ENCODE assay signal across 9 cellular contexts in the genomic region with DNA sequence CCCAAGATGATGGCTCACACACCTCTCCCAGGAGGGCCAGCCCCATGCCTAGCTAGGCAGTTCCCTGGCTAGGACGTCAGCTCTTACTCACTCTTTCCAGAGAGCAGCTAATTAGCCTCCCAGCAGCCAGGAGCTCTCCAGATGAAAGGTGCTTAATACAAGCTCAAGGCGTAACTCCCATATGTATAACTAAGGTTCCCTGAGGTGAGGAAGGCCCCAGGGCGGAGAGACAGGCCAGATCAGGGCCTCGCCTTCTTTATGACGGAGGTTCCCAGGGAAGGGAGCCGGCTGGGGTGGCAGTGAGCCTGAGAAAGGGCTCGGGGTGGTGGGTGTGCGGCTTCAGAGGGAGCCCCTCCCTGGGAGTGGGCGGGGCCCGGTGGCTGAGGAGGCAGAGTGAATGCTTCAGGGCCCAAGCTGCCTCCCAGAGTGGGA. TPM values are rescaled to one million over a fixed set of nuclear protein-coding genes. Genes with fewer than 3 reads are reported as not detected.
DNase-seq lines count a peak whose midpoint lies in the region; ATAC-seq and TF ChIP-seq lines count a peak whose summit lies in the region.
"Had no signal": no experiment of that assay in that cellular context is flagged by ENCODE, and none has a peak within 500 bp of the region (broad histone marks: within the 10 kb centered on the region; RNA-seq: fewer than 3 reads in every experiment).

No MANE protein-coding gene starts in this region.

- ATAC-seq in Right ventricle myocardium superior (ENCODE audit: poor library complexity), result no peak
- ATAC-seq in Right ventricle myocardium inferior, result no peak
- peak; percentile 56 for ATAC-seq in left colon
- no peak for ATAC-seq in upper lobe of right lung
- no peak for ATAC-seq in HG03045 (IDR thresholded peaks at IDR 0.05; ENCODE audit: unreplicated experiment)

- peaks cover 32% of the 10 kb centered on the region for H3K4me1 ChIP-seq in upper lobe of right lung

- H3K9me3 Mint-ChIP-seq in activated naive CD8-positive, alpha-beta T cell treated with anti-CD3 and anti-CD28 coated beads for 36 hours, result no peaks in the 10 kb centered on the region

- no peak overlapping the region for H3K4me3 Mint-ChIP-seq in activated naive CD8-positive, alpha-beta T cell treated with anti-CD3 and anti-CD28 coated beads for 36 hours

- no peaks in the 10 kb centered on the region for H3K27me3 Mint-ChIP-seq in activated naive CD8-positive, alpha-beta T cell treated with anti-CD3 and anti-CD28 coated beads for 36 hours

- H3K9me3 ChIP-seq in upper lobe of right lung, result no peaks in the 10 kb centered on the region
- H3K9me3 ChIP-seq: thoracic aorta had no signal

- H3K27ac ChIP-seq in upper lobe of right lung, result peak overlapping the region; percentile 51

- no peak for TF ChIP-seq CTCF in upper lobe of right lung (IDR thresholded peaks at IDR 0.05)

- DNase-seq in Right ventricle myocardium superior, result peak; percentile 59
- no peak for DNase-seq in Right ventricle myocardium inferior (ENCODE audit: missing footprints)
- peak; percentile 71 for DNase-seq in activated naive CD8-positive, alpha-beta T cell treated with anti-CD3 and anti-CD28 coated beads for 36 hours
- DNase-seq in left colon, result peak in 1 of 2 donors; percentile 70
- no peak for DNase-seq in upper lobe of right lung
- no peak for DNase-seq in activated gamma-delta T cell (lab: John Stamatoyannopoulos, UW)
- DNase-seq in RPMI8226, result no peak

- no peak overlapping the region for H3K4me3 ChIP-seq in upper lobe of right lung
- H3K4me3 ChIP-seq: thoracic aorta had no signal

- peak overlapping the region; percentile 74 for H3K27ac Mint-ChIP-seq in activated naive CD8-positive, alpha-beta T cell treated with anti-CD3 and anti-CD28 coated beads for 36 hours

- no peaks in the 10 kb centered on the region for H3K36me3 Mint-ChIP-seq in activated naive CD8-positive, alpha-beta T cell treated with anti-CD3 and anti-CD28 coated beads for 36 hours

- no peaks in the 10 kb centered on the region for H3K27me3 ChIP-seq in upper lobe of right lung

- peaks cover 58% of the 10 kb centered on the region for H3K4me1 Mint-ChIP-seq in activated naive CD8-positive, alpha-beta T cell treated with anti-CD3 and anti-CD28 coated beads for 36 hours

- H3K36me3 ChIP-seq in upper lobe of right lung, result no peaks in the 10 kb centered on the region
- H3K36me3 ChIP-seq: thoracic aorta had no signal

- intact Hi-C loops in Right ventricle myocardium superior (cut with DNase I) (loop anchor here (10.0 kb wide), 1 partner anchor 424 kb away; no protein-coding TSS in a partner anchor), Right ventricle myocardium inferior (cut with DNase I) (loop anchor here (5.0 to 10.0 kb wide), 2 partner anchors 674 to 937 kb away; no protein-coding TSS in a partner anchor), left colon (cut with DNase I, micrococcal nuclease) (loop anchor here (10.0 kb wide), 1 partner anchor 574 kb away; no protein-coding TSS in a partner anchor), upper lobe of right lung (cut with DNase I) (loop anchor here (10.0 kb wide), 1 partner anchor 574 kb away; no protein-coding TSS in a partner anchor)

RNA-seq across cellular contexts. Expression of gene ZFP36L1, which starts 26.4 kb away (rescaled TPM):
- total RNA-seq in Right ventricle myocardium superior, result 45.5 TPM
- 46.6 TPM for total RNA-seq in Right ventricle myocardium inferior
- total RNA-seq in activated naive CD8-positive, alpha-beta T cell treated with anti-CD3 and anti-CD28 coated beads for 36 hours, result 10 to 100 TPM; 84.4 to 86.2 TPM
- total RNA-seq in left colon, result 100 to 1,000 TPM in 1 of 2 donors, 10 to 100 TPM in 1; 79.2 to 127 TPM
- 187 TPM for total RNA-seq in upper lobe of right lung

Comparison
In these comparisons a context has a peak if more than half of its experiments do, and no peak if none do; other contexts are left out.
1. DNase-seq: peak in Right ventricle myocardium superior (single experiment) and activated naive CD8-positive, alpha-beta T cell treated with anti-CD3 and anti-CD28 coated beads for 36 hours (single experiment); none in Right ventricle myocardium inferior (single experiment), upper lobe of right lung (single experiment), activated gamma-delta T cell (single experiment) and RPMI8226 (single experiment).